In genomic region chr12:13905795-13906194, GRCh38 we compare ENCODE assay signal across 15 cellular contexts.
A peak's percentile ranks its signal among the peaks of the same experiment; 100 is the strongest.
DNase-seq lines count a peak whose midpoint lies in the region; ATAC-seq and TF ChIP-seq lines count a peak whose summit lies in the region.
"Had no signal": no experiment of that assay in that cellular context is flagged by ENCODE, and none has a peak within 500 bp of the region (broad histone marks: within the 10 kb centered on the region; RNA-seq: fewer than 3 reads in every experiment).

No MANE protein-coding gene starts in this region.

- ATAC-seq in WTC11 = peak; percentile 51; the same call in 1 of the 2 replicates
- no peak for ATAC-seq in GM18498 (IDR thresholded peaks at IDR 0.05; ENCODE audit: unreplicated experiment)

- H3K4me1 Mint-ChIP-seq in H9 = no peaks in the 10 kb centered on the region
- H3K4me1 Mint-ChIP-seq in WTC11 = no peaks in the 10 kb centered on the region
- H3K4me1 Mint-ChIP-seq: IgD-negative memory B cell had no signal

- peaks cover 11% of the 10 kb centered on the region in 2 experiments for H3K9me3 Mint-ChIP-seq in H9
- H3K9me3 Mint-ChIP-seq in WTC11 = peaks cover 10% of the 10 kb centered on the region

- no peak overlapping the region for H2BK12ac ChIP-seq in H9 (ENCODE audit: insufficient read length, low read depth, low read length)

- peak; percentile 8 for DNase-seq in NCI-H82 (lab: John Stamatoyannopoulos, UW)
- no peak for DNase-seq in NCI-H82 treated with DMSO at 0.1 percent for 48 hours (lab: John Stamatoyannopoulos, UW; ENCODE audit: unreplicated experiment)
- DNase-seq in H9 = no peak
- no peak for DNase-seq in WTC11 (ENCODE audit: low spot score)
- no peak for DNase-seq in NCI-H1694 (lab: John Stamatoyannopoulos, UW)
- DNase-seq in iPS-NIHi7 (ENCODE audit: extremely low spot score) = no peak
- DNase-seq: 8988T; ACHN; CD4-positive, alpha-beta T cell; DMS79; H7; KG1 had no signal

- H4K91ac ChIP-seq in H9 (ENCODE audit: insufficient read length, low read depth, low read length) = no peak overlapping the region

- H3K79me1 ChIP-seq in H9 (ENCODE audit: insufficient read depth, low read depth, low read length, poor library complexity, severe bottlenecking) = no peaks in the 10 kb centered on the region

- H3T11ph ChIP-seq in H9 (ENCODE audit: low read length) = no peak overlapping the region

- H3K27me3 Mint-ChIP-seq in H9 (ENCODE audit: low read depth) = no peaks in the 10 kb centered on the region; the same call in 1 of the 2 replicates
- no peaks in the 10 kb centered on the region for H3K27me3 Mint-ChIP-seq in WTC11 (ENCODE audit: low read depth)
- H3K27me3 Mint-ChIP-seq: CD4-positive, alpha-beta T cell had no signal

- H2BK20ac ChIP-seq in H9 (ENCODE audit: low read depth, low read length, poor library complexity, severe bottlenecking) = no peak overlapping the region

- no peak overlapping the region for H4K8ac ChIP-seq in H9 (replicated peaks; ENCODE audit: insufficient read length, low read depth, low read length)

- H2BK5ac ChIP-seq in H9 (ENCODE audit: insufficient read length, low read length) = no peak overlapping the region

- no peak overlapping the region for H3K27ac ChIP-seq in H9 (ENCODE audit: insufficient read length, low read depth, low read length)
- H3K27ac ChIP-seq: BLaER1 treated with 17β-estradiol and CSF1 and Interleukin-3, amounts not matched to agents 10 nM and 100 nM had no signal

- H3K27ac Mint-ChIP-seq in H9 (no peak overlapping the region), WTC11 (no peak overlapping the region)
- H3K27ac Mint-ChIP-seq: CD4-positive, alpha-beta T cell; IgD-negative memory B cell had no signal

- POLR2A ChIA-PET in WTC11 (lab: Charles Lee) = no interaction called here

- H3K23me2 ChIP-seq in H9 (ENCODE audit: insufficient read length, low read depth, low read length, poor library complexity, severe bottlenecking) = no peaks in the 10 kb centered on the region

- H3K4me2 ChIP-seq in H9 (ENCODE audit: insufficient read depth, insufficient read length, low read length) = no peak overlapping the region
- H3K4me2 ChIP-seq: BLaER1 treated with 17β-estradiol and CSF1 and Interleukin-3, amounts not matched to agents 10 nM and 100 nM had no signal

- no peak overlapping the region for H2AK5ac ChIP-seq in H9 (ENCODE audit: insufficient read length, low read length)

- no peak overlapping the region for H2BK15ac ChIP-seq in H9 (ENCODE audit: low read depth, low read length)

- no CpG with 5 or more reads among the region's 4 CpGs for WGBS in H9 (ENCODE audit: extremely low coverage, insufficient read length, low lambda C conversion rate)

- H2BK120ac ChIP-seq in H9 (ENCODE audit: low read depth, low read length, poor library complexity, severe bottlenecking) = no peak overlapping the region

- H3K18ac ChIP-seq in H9 (ENCODE audit: insufficient read length, low read depth, low read length) = no peak overlapping the region

- H2AFZ ChIP-seq in H9 (ENCODE audit: low read length) = no peak overlapping the region

- H3K9ac ChIP-seq in H9 (ENCODE audit: extremely low read depth, insufficient read length, low read length) = no peak overlapping the region
- H3K9ac ChIP-seq: BLaER1 treated with 17β-estradiol and CSF1 and Interleukin-3, amounts not matched to agents 10 nM and 100 nM had no signal

- CTCF ChIA-PET in WTC11 (lab: Charles Lee) = interaction anchor here (0.6 to 1.9 kb wide), 16 partner anchors 9 to 650 kb away, joined by 3 to 10 read pairs (median 5); partner anchors contain the start of gene GRIN2B

- TF ChIP-seq CTCF in H9 (conservative IDR thresholded peaks at IDR 0.05) (peak; percentile 33; the same call in 2 of the 3 replicates), WTC11 (IDR thresholded peaks at IDR 0.05) (no peak)

- no peak overlapping the region for H3K56ac ChIP-seq in H9 (ENCODE audit: insufficient read length, low read depth, low read length)

- H3K36me3 Mint-ChIP-seq in H9 (ENCODE audit: insufficient read depth in 1 of 3, low read depth in 3 of 3) (peaks cover 0 to 10% (median 9%) of the 10 kb centered on the region in 3 experiments; a peak in 5 of 7 replicates), WTC11 (peaks cover 8% of the 10 kb centered on the region)
- H3K36me3 Mint-ChIP-seq: IgD-negative memory B cell had no signal

- no peaks in the 10 kb centered on the region for H3K4me1 ChIP-seq in H9 (ENCODE audit: insufficient read depth, low read length)
- H3K4me1 ChIP-seq: BLaER1 treated with 17β-estradiol and CSF1 and Interleukin-3, amounts not matched to agents 10 nM and 100 nM had no signal

- H3K4me3 Mint-ChIP-seq in H9 (no peak overlapping the region), WTC11 (no peak overlapping the region)
- H3K4me3 Mint-ChIP-seq: CD4-positive, alpha-beta T cell; IgD-negative memory B cell had no signal

- no peaks in the 10 kb centered on the region for H3K27me3 ChIP-seq in H9 (ENCODE audit: insufficient read depth, low read length)
- H3K27me3 ChIP-seq: BLaER1 treated with 17β-estradiol and CSF1 and Interleukin-3, amounts not matched to agents 10 nM and 100 nM had no signal

- H3K23ac ChIP-seq in H9 (ENCODE audit: insufficient read length, low read depth, low read length) = no peak overlapping the region

- no peaks in the 10 kb centered on the region for H3K9me3 ChIP-seq in H9 (ENCODE audit: control insufficient read depth, low read depth, low read length)

- no peaks in the 10 kb centered on the region for H4K20me1 ChIP-seq in H9 (ENCODE audit: control insufficient read depth, insufficient read depth, insufficient read length)
- H4K20me1 ChIP-seq: BLaER1 treated with 17β-estradiol and CSF1 and Interleukin-3, amounts not matched to agents 10 nM and 100 nM had no signal

- no peak overlapping the region for H3K14ac ChIP-seq in H9 (ENCODE audit: insufficient read depth, low read length)

- no peak overlapping the region for H3K4ac ChIP-seq in H9 (ENCODE audit: low read depth, low read length)

- no peak overlapping the region for H4K5ac ChIP-seq in H9 (ENCODE audit: insufficient read length, low read depth, low read length)

- no peaks in the 10 kb centered on the region for H3K79me2 ChIP-seq in H9 (ENCODE audit: insufficient read depth, low read length)

TF ChIP-seq in WTC11, 78 proteins besides CTCF, POLR2A, EP300 and RAD21:
- TF ChIP-seq ZNF219 (CRISPR knock-in tag; IDR thresholded peaks at IDR 0.05; ENCODE audit: borderline replicate concordance) = no peak
- TF ChIP-seq ATF3 (CRISPR knock-in tag; conservative IDR thresholded peaks at IDR 0.05) = no peak
- no peak for TF ChIP-seq MAX (CRISPR knock-in tag; IDR thresholded peaks at IDR 0.05)
- TF ChIP-seq FOXJ3 (CRISPR knock-in tag; IDR thresholded peaks at IDR 0.05; ENCODE audit: borderline replicate concordance) = no peak
